In the genomic region with DNA sequence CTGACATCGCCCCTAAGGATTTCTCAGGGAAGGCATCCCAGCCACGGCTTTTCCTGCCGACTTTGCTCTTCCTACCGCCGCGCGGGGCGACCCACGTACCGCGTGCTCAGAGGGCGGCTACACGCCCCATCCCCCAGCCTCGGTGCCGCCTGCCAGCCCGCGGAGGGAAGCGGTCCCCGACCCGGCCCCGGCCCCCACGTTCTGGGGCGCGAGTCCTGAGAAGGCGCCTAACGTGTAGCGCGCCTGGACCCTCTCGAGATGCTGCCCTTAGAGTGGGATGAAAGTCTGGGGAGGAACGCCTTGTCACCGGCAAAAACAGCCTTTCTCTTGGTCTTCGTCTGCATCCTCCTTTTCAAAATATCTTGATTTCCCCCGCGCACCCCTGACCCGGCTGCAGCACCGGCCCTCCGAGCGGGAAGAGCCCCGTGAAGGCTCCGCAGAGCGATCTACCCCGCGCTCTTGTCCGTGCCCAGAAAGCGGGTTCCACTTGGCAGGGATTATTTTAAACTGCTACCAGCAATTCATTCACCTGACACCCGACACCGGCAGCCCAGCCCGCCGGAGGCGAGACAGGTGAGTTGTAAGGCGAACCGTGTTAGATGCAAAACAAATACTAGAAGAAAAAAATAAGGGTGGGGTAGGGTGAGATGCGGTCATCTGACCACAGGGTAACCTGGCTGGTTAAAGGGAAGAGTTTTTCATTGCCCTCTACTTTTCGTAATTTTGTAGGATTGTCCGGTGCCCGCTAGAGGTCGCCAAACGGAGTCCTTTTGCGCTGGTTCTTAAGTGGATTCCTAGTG, we compare ENCODE assay signal across 1 cellular context.
TF ChIP-seq lines count a peak whose summit lies in the region.

No MANE protein-coding gene starts in this region.

TF ChIP-seq in HepG2, 621 proteins besides CTCF, POLR2A, EP300 and RAD21 (continued from another document and continues in another):
- TF ChIP-seq, protein P1, sequence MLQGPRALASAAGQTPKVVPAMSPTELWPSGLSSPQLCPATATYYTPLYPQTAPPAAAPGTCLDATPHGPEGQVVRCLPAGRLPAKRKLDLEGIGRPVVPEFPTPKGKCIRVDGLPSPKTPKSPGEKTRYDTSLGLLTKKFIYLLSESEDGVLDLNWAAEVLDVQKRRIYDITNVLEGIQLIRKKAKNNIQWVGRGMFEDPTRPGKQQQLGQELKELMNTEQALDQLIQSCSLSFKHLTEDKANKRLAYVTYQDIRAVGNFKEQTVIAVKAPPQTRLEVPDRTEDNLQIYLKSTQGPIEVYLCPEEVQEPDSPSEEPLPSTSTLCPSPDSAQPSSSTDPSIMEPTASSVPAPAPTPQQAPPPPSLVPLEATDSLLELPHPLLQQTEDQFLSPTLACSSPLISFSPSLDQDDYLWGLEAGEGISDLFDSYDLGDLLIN (CRISPR knock-in tag; IDR thresholded peaks at IDR 0.05; ENCODE audit: borderline replicate concordance): 0 out of 2 replicates have a peak, but pooled peaks have one; percentile 35
- TF ChIP-seq YEATS2 (CRISPR knock-in tag; IDR thresholded peaks at IDR 0.05; ENCODE audit: borderline replicate concordance) (no peak; the same call in 1 of the 2 replicates), RBFOX2 (IDR thresholded peaks at IDR 0.05; ENCODE audit: low read depth, low read length) (no peak), REL (CRISPR knock-in tag; conservative IDR thresholded peaks at IDR 0.05) (no peak), NFE2 (CRISPR knock-in tag; IDR thresholded peaks at IDR 0.05) (no peak), ISX (CRISPR knock-in tag; conservative IDR thresholded peaks at IDR 0.05) (no peak), PPARG (CRISPR knock-in tag; conservative IDR thresholded peaks at IDR 0.05) (peak; percentile 53), HNF4A (CRISPR knock-in tag; IDR thresholded peaks at IDR 0.05) (no peak), ZNF879 (CRISPR knock-in tag; IDR thresholded peaks at IDR 0.05) (no peak), ATM (IDR thresholded peaks at IDR 0.05; ENCODE audit: borderline replicate concordance) (no peak), KLF11 (CRISPR knock-in tag; IDR thresholded peaks at IDR 0.05) (no peak; the same call in 1 of the 2 replicates), STAG1 (CRISPR knock-in tag; IDR thresholded peaks at IDR 0.05) (peak; percentile 88), MAFK (conservative IDR thresholded peaks at IDR 0.05 in 1 of 2, IDR thresholded peaks at IDR 0.05 in 1 of 2; ENCODE audit: low read length in 2 of 2) (no peak), ZNF274 (CRISPR knock-in tag; IDR thresholded peaks at IDR 0.05) (peak; percentile 54; the same call in 1 of the 2 replicates), GTF3A (CRISPR knock-in tag; conservative IDR thresholded peaks at IDR 0.05) (no peak; the same call in 1 of the 2 replicates), ZFP36 (IDR thresholded peaks at IDR 0.05; ENCODE audit: borderline replicate concordance, low read depth, low read length, partially characterized antibody) (no peak), RXRB (CRISPR knock-in tag; IDR thresholded peaks at IDR 0.05; ENCODE audit: borderline replicate concordance) (peak; percentile 69), REPIN1 (CRISPR knock-in tag; IDR thresholded peaks at IDR 0.05; ENCODE audit: borderline replicate concordance, low read depth) (no peak; the same call in 1 of the 2 replicates), ZNF570 (CRISPR knock-in tag; IDR thresholded peaks at IDR 0.05; ENCODE audit: borderline replicate concordance) (no peak; the same call in 1 of the 2 replicates), SOX6 (IDR thresholded peaks at IDR 0.05) (no peak), SOX6 (CRISPR knock-in tag; IDR thresholded peaks at IDR 0.05) (0 out of 2 replicates have a peak, but pooled peaks have one; percentile 10), SNAI1 (CRISPR knock-in tag; IDR thresholded peaks at IDR 0.05; ENCODE audit: borderline replicate concordance) (0 out of 2 replicates have a peak, but pooled peaks have one; percentile 42), CREB1 (IDR thresholded peaks at IDR 0.05) (no peak), CREB1 (CRISPR knock-in tag; IDR thresholded peaks at IDR 0.05) (peak; percentile 54; the same call in 1 of the 2 replicates), ZNF549 (CRISPR knock-in tag; IDR thresholded peaks at IDR 0.05) (no peak), XRCC5 (optimal IDR thresholded peaks at IDR 0.05; ENCODE audit: low read length) (peak; percentile 35), MYC (CRISPR knock-in tag; IDR thresholded peaks at IDR 0.05; ENCODE audit: borderline replicate concordance) (peak; percentile 93), ZNF589 (CRISPR knock-in tag; conservative IDR thresholded peaks at IDR 0.05) (peak; percentile 9; the same call in 1 of the 2 replicates), SYNCRIP (IDR thresholded peaks at IDR 0.05; ENCODE audit: insufficient read depth, low read depth, low read length) (no peak), SIN3B (IDR thresholded peaks at IDR 0.05; ENCODE audit: low read length) (no peak), MBD4 (IDR thresholded peaks at IDR 0.05; ENCODE audit: borderline replicate concordance, low read length) (no peak), CHD4 (IDR thresholded peaks at IDR 0.05; ENCODE audit: borderline replicate concordance, low read length) (0 out of 2 replicates have a peak, but pooled peaks have one; percentile 73), EED (CRISPR knock-in tag; IDR thresholded peaks at IDR 0.05) (peak; percentile 26; the same call in 1 of the 2 replicates), ZNF75D (CRISPR knock-in tag; IDR thresholded peaks at IDR 0.05; ENCODE audit: borderline replicate concordance) (0 out of 2 replicates have a peak, but pooled peaks have one; percentile 53), HMG20B (CRISPR knock-in tag; conservative IDR thresholded peaks at IDR 0.05) (peak; percentile 30; the same call in 1 of the 2 replicates), SRSF1 (optimal IDR thresholded peaks at IDR 0.05; ENCODE audit: low read depth, low read length) (peak; percentile 61), NFIC (IDR thresholded peaks at IDR 0.05; ENCODE audit: low read length) (no peak), CEBPG (CRISPR knock-in tag; IDR thresholded peaks at IDR 0.05) (peak; percentile 59), ZBTB42 (CRISPR knock-in tag; IDR thresholded peaks at IDR 0.05) (0 out of 2 replicates have a peak, but pooled peaks have one; percentile 15), ZBTB1 (CRISPR knock-in tag; IDR thresholded peaks at IDR 0.05; ENCODE audit: borderline replicate concordance) (no peak), TCF7L2 (IDR thresholded peaks at IDR 0.05; ENCODE audit: low read depth, low read length) (no peak), FOXC1 (CRISPR knock-in tag; IDR thresholded peaks at IDR 0.05; ENCODE audit: borderline replicate concordance) (peak; percentile 72; the same call in 1 of the 2 replicates), NBN (conservative IDR thresholded peaks at IDR 0.05) (no peak)
- TF ChIP-seq, protein P2, sequence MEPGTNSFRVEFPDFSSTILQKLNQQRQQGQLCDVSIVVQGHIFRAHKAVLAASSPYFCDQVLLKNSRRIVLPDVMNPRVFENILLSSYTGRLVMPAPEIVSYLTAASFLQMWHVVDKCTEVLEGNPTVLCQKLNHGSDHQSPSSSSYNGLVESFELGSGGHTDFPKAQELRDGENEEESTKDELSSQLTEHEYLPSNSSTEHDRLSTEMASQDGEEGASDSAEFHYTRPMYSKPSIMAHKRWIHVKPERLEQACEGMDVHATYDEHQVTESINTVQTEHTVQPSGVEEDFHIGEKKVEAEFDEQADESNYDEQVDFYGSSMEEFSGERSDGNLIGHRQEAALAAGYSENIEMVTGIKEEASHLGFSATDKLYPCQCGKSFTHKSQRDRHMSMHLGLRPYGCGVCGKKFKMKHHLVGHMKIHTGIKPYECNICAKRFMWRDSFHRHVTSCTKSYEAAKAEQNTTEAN (CRISPR knock-in tag; conservative IDR thresholded peaks at IDR 0.05): no peak
- TF ChIP-seq, protein P3, sequence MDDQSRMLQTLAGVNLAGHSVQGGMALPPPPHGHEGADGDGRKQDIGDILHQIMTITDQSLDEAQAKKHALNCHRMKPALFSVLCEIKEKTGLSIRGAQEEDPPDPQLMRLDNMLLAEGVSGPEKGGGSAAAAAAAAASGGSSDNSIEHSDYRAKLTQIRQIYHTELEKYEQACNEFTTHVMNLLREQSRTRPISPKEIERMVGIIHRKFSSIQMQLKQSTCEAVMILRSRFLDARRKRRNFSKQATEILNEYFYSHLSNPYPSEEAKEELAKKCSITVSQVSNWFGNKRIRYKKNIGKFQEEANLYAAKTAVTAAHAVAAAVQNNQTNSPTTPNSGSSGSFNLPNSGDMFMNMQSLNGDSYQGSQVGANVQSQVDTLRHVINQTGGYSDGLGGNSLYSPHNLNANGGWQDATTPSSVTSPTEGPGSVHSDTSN (CRISPR knock-in tag; IDR thresholded peaks at IDR 0.05; ENCODE audit: borderline replicate concordance): no peak
- TF ChIP-seq, protein P4, sequence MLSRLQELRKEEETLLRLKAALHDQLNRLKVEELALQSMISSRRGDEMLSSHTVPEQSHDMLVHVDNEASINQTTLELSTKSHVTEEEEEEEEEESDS (CRISPR knock-in tag; IDR thresholded peaks at IDR 0.05; ENCODE audit: borderline replicate concordance): no peak
- TF ChIP-seq, protein P5, sequence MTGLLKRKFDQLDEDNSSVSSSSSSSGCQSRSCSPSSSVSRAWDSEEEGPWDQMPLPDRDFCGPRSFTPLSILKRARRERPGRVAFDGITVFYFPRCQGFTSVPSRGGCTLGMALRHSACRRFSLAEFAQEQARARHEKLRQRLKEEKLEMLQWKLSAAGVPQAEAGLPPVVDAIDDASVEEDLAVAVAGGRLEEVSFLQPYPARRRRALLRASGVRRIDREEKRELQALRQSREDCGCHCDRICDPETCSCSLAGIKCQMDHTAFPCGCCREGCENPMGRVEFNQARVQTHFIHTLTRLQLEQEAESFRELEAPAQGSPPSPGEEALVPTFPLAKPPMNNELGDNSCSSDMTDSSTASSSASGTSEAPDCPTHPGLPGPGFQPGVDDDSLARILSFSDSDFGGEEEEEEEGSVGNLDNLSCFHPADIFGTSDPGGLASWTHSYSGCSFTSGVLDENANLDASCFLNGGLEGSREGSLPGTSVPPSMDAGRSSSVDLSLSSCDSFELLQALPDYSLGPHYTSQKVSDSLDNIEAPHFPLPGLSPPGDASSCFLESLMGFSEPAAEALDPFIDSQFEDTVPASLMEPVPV (CRISPR knock-in tag; IDR thresholded peaks at IDR 0.05): peak; percentile 16; the same call in 1 of the 2 replicates
- TF ChIP-seq, protein P6, sequence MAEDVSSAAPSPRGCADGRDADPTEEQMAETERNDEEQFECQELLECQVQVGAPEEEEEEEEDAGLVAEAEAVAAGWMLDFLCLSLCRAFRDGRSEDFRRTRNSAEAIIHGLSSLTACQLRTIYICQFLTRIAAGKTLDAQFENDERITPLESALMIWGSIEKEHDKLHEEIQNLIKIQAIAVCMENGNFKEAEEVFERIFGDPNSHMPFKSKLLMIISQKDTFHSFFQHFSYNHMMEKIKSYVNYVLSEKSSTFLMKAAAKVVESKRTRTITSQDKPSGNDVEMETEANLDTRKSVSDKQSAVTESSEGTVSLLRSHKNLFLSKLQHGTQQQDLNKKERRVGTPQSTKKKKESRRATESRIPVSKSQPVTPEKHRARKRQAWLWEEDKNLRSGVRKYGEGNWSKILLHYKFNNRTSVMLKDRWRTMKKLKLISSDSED (CRISPR knock-in tag; IDR thresholded peaks at IDR 0.05): 0 out of 2 replicates have a peak, but pooled peaks have one; percentile 46
- TF ChIP-seq, protein P7, sequence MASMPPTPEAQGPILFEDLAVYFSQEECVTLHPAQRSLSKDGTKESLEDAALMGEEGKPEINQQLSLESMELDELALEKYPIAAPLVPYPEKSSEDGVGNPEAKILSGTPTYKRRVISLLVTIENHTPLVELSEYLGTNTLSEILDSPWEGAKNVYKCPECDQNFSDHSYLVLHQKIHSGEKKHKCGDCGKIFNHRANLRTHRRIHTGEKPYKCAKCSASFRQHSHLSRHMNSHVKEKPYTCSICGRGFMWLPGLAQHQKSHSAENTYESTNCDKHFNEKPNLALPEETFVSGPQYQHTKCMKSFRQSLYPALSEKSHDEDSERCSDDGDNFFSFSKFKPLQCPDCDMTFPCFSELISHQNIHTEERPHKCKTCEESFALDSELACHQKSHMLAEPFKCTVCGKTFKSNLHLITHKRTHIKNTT (CRISPR knock-in tag; IDR thresholded peaks at IDR 0.05): no peak
- TF ChIP-seq, protein P8, sequence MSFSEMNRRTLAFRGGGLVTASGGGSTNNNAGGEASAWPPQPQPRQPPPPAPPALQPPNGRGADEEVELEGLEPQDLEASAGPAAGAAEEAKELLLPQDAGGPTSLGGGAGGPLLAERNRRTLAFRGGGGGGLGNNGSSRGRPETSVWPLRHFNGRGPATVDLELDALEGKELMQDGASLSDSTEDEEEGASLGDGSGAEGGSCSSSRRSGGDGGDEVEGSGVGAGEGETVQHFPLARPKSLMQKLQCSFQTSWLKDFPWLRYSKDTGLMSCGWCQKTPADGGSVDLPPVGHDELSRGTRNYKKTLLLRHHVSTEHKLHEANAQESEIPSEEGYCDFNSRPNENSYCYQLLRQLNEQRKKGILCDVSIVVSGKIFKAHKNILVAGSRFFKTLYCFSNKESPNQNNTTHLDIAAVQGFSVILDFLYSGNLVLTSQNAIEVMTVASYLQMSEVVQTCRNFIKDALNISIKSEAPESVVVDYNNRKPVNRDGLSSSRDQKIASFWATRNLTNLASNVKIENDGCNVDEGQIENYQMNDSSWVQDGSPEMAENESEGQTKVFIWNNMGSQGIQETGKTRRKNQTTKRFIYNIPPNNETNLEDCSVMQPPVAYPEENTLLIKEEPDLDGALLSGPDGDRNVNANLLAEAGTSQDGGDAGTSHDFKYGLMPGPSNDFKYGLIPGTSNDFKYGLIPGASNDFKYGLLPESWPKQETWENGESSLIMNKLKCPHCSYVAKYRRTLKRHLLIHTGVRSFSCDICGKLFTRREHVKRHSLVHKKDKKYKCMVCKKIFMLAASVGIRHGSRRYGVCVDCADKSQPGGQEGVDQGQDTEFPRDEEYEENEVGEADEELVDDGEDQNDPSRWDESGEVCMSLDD (CRISPR knock-in tag; IDR thresholded peaks at IDR 0.05; ENCODE audit: borderline replicate concordance): no peak
- TF ChIP-seq, protein P9, sequence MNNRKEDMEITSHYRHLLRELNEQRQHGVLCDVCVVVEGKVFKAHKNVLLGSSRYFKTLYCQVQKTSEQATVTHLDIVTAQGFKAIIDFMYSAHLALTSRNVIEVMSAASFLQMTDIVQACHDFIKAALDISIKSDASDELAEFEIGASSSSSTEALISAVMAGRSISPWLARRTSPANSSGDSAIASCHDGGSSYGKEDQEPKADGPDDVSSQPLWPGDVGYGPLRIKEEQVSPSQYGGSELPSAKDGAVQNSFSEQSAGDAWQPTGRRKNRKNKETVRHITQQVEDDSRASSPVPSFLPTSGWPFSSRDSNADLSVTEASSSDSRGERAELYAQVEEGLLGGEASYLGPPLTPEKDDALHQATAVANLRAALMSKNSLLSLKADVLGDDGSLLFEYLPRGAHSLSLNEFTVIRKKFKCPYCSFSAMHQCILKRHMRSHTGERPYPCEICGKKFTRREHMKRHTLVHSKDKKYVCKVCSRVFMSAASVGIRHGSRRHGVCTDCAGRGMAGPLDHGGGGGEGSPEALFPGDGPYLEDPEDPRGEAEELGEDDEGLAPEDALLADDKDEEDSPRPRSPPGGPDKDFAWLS (CRISPR knock-in tag; IDR thresholded peaks at IDR 0.05; ENCODE audit: borderline replicate concordance): peak; percentile 78; the same call in 1 of the 2 replicates
- TF ChIP-seq, protein P10, sequence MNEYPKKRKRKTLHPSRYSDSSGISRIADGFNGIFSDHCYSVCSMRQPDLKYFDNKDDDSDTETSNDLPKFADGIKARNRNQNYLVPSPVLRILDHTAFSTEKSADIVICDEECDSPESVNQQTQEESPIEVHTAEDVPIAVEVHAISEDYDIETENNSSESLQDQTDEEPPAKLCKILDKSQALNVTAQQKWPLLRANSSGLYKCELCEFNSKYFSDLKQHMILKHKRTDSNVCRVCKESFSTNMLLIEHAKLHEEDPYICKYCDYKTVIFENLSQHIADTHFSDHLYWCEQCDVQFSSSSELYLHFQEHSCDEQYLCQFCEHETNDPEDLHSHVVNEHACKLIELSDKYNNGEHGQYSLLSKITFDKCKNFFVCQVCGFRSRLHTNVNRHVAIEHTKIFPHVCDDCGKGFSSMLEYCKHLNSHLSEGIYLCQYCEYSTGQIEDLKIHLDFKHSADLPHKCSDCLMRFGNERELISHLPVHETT (CRISPR knock-in tag; conservative IDR thresholded peaks at IDR 0.05): no peak; the same call in 1 of the 2 replicates
